8 cellular contexts compared by ENCODE assay signal in the genomic region with DNA sequence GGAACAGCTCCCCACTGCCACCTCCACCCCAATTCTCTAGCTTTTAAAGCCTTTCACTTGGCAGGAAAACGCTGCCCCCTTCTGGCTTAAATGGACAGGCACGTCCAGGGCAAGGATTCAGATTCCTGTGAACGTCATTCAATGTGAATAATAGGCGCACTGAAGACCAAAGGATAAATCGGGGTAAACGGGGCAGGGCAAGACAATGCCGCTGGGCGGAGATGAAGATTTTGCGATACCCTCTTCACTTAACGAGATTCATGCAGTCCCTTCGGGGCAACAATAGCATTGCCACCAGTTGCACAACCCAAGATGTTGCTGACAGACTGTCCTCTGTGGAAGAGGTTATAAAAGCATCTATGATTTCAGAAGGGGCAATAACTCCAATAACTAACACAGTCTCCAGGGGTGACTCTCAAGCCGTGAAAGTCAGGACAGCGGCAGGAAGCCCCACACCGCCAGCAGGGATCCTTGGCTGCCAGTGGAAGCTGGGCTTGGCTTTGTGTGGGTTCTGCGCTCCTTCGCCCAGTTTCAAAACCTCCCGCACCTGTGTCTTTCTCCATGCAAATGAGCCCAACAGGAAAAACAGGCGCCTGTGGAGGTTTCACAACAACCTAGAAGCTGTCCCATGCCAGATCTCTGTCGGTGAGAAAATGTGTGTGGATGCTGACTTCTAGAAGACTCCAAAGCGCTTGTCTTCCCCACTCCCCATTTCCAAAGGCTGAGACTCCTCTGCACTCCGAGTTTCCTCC.
DNase-seq lines count a peak whose midpoint lies in the region; ATAC-seq and TF ChIP-seq lines count a peak whose summit lies in the region.

No MANE protein-coding gene starts in this region.

- no peaks in the 10 kb centered on the region for H3K9me3 ChIP-seq in DND-41 (ENCODE audit: insufficient read depth, low read length, severe bottlenecking)
- no peaks in the 10 kb centered on the region for H3K9me3 ChIP-seq in CD8-positive, alpha-beta memory T cell (ENCODE audit: low read length)

- CTCF ChIA-PET in CD8-positive, alpha-beta memory T cell (lab: Charles Lee): no interaction called here

- TF ChIP-seq CTCF in DND-41 (IDR thresholded peaks at IDR 0.05; ENCODE audit: borderline replicate concordance, extremely low read depth, low read length, poor library complexity, severe bottlenecking): peak; percentile 69

- no peaks in the 10 kb centered on the region for H3K4me1 ChIP-seq in DND-41 (ENCODE audit: insufficient read depth, low read length)
- no peaks in the 10 kb centered on the region for H3K4me1 ChIP-seq in CD8-positive, alpha-beta memory T cell (ENCODE audit: insufficient read depth, low read length)

- DNase-seq in DND-41 (peak; percentile 23), HT-29 (ENCODE audit: low spot score) (peak; percentile 76), foreskin melanocyte (peak; percentile 76), T-helper 9 cell (no peak)
- no peak for DNase-seq in CD8-positive, alpha-beta memory T cell

- H3K36me3 ChIP-seq in DND-41 (ENCODE audit: insufficient read depth, low read length): no peaks in the 10 kb centered on the region
- no peaks in the 10 kb centered on the region for H3K36me3 ChIP-seq in CD8-positive, alpha-beta memory T cell (ENCODE audit: insufficient read depth, low read length)

- H2AFZ ChIP-seq in DND-41 (ENCODE audit: low read depth, low read length): no peak overlapping the region

- no peaks in the 10 kb centered on the region for H3K4me1 Mint-ChIP-seq in CD8-positive, alpha-beta memory T cell

- no peaks in the 10 kb centered on the region for H3K36me3 Mint-ChIP-seq in CD8-positive, alpha-beta memory T cell

- no peak overlapping the region for H3K4me3 Mint-ChIP-seq in CD8-positive, alpha-beta memory T cell

- H3K4me3 ChIP-seq in DND-41 (ENCODE audit: low read depth in 1 of 2, low read length in 2 of 2) (no peak overlapping the region), skin epidermis (no peak overlapping the region)
- no peak overlapping the region for H3K4me3 ChIP-seq in CD8-positive, alpha-beta memory T cell (ENCODE audit: low read length)

- no peak overlapping the region for H3K27ac Mint-ChIP-seq in CD8-positive, alpha-beta memory T cell

- H3K27ac ChIP-seq in DND-41 (ENCODE audit: low read length) (no peak overlapping the region), skin epidermis (peak overlapping the region in 15 of 21 experiments; percentile 11 to 79 (median 45))
- H3K27ac ChIP-seq in CD8-positive, alpha-beta memory T cell (ENCODE audit: low read depth, low read length): no peak overlapping the region

- peaks cover 22 to 47% of the 10 kb centered on the region in 2 donors for H3K27me3 Mint-ChIP-seq in CD8-positive, alpha-beta memory T cell

- H3K27me3 ChIP-seq in DND-41 (ENCODE audit: insufficient read depth, low read length, poor library complexity): peaks cover 19% of the 10 kb centered on the region
- peaks cover 5% of the 10 kb centered on the region for H3K27me3 ChIP-seq in CD8-positive, alpha-beta memory T cell (ENCODE audit: insufficient read depth, low read length, poor library complexity, severe bottlenecking)

- H3K4me2 ChIP-seq in DND-41 (ENCODE audit: insufficient read depth, low read length): no peak overlapping the region

- ATAC-seq in DND-41 (ENCODE audit: insufficient read depth, low read depth) (no peak), SK-N-SH treated with all-trans-retinoic acid at 6 μM for 48 hours (peak; percentile 61; the same call in 2 of the 3 replicates), GM19328 (IDR thresholded peaks at IDR 0.05; ENCODE audit: unreplicated experiment) (no peak)

- H4K20me1 ChIP-seq in DND-41 (ENCODE audit: insufficient read depth, low read length): no peaks in the 10 kb centered on the region; the same call in none of the 2 replicates

- POLR2A ChIA-PET in CD8-positive, alpha-beta memory T cell (lab: Charles Lee): no interaction called here

- H3K9me3 Mint-ChIP-seq in CD8-positive, alpha-beta memory T cell: peaks cover 0 to 6% (median 2%) of the 10 kb centered on the region in 5 donors

- no peaks in the 10 kb centered on the region for H3K79me2 ChIP-seq in DND-41 (ENCODE audit: insufficient read depth, low read length)

- H3K9ac ChIP-seq in DND-41 (ENCODE audit: low read depth, low read length): no peak overlapping the region

TF ChIP-seq in SK-N-SH treated with all-trans-retinoic acid at 6 μM for 48 hours, 23 proteins besides CTCF, POLR2A, EP300 and RAD21:
- TF ChIP-seq SNAI2 (CRISPR knock-in tag; IDR thresholded peaks at IDR 0.05) (no peak), GLIS3 (CRISPR knock-in tag; IDR thresholded peaks at IDR 0.05) (no peak), ZNF565 (CRISPR knock-in tag; conservative IDR thresholded peaks at IDR 0.05; ENCODE audit: low read depth) (no peak)
- TF ChIP-seq, protein P1, sequence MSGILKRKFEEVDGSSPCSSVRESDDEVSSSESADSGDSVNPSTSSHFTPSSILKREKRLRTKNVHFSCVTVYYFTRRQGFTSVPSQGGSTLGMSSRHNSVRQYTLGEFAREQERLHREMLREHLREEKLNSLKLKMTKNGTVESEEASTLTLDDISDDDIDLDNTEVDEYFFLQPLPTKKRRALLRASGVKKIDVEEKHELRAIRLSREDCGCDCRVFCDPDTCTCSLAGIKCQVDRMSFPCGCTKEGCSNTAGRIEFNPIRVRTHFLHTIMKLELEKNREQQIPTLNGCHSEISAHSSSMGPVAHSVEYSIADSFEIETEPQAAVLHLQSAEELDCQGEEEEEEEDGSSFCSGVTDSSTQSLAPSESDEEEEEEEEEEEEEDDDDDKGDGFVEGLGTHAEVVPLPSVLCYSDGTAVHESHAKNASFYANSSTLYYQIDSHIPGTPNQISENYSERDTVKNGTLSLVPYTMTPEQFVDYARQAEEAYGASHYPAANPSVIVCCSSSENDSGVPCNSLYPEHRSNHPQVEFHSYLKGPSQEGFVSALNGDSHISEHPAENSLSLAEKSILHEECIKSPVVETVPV (CRISPR knock-in tag; IDR thresholded peaks at IDR 0.05): no peak
TF ChIP-seq in SK-N-SH treated with all-trans-retinoic acid at 6 μM for 48 hours: peak in this region for 0.

Comparison
In these comparisons a context has a peak if more than half of its experiments do, and no peak if none do; other contexts are left out.
1. DNase-seq: peak in DND-41 (single experiment), HT-29 (single experiment) and foreskin melanocyte (single experiment); none in CD8-positive, alpha-beta memory T cell (0 of 5) and T-helper 9 cell (single experiment).
2. H3K27ac ChIP-seq: peak in skin epidermis (15 of 21); none in DND-41 (single experiment) and CD8-positive, alpha-beta memory T cell (single experiment).